Comparison of ENCODE assay signal across 9 cellular contexts in genomic region chr4:168859888-168860694, GRCh38.
DNase-seq lines count a peak whose midpoint lies in the region; ATAC-seq and TF ChIP-seq lines count a peak whose summit lies in the region.
"Had no signal": no experiment of that assay in that cellular context is flagged by ENCODE, and none has a peak within 500 bp of the region (broad histone marks: within the 10 kb centered on the region; RNA-seq: fewer than 3 reads in every experiment).

No MANE protein-coding gene starts in this region.

- H3K36me3 ChIP-seq in brain microvascular endothelial cell (replicated peaks) (peaks cover 10% of the 10 kb centered on the region), neuronal stem cell (replicated peaks in 1 of 2; ENCODE audit: control insufficient read depth in 2 of 2, insufficient read depth in 2 of 2, low read length in 2 of 2) (peaks cover 18 to 70% of the 10 kb centered on the region in 2 donors), mesendoderm (ENCODE audit: control insufficient read depth, insufficient read depth, low read length) (no peaks in the 10 kb centered on the region)

- H3K79me2 ChIP-seq in mesendoderm (ENCODE audit: control insufficient read depth, insufficient read depth, low read length) = no peaks in the 10 kb centered on the region

- no CpG with 5 or more reads among the region's 9 CpGs for WGBS in neuronal stem cell (ENCODE audit: extremely low coverage in 2 of 2, insufficient read length in 2 of 2, insufficient replicate concordance in 1 of 2), 2 donors
- no CpG with 5 or more reads among the region's 9 CpGs for WGBS in mesendoderm (ENCODE audit: extremely low coverage, insufficient coverage, low lambda C conversion rate)

- H2AK5ac ChIP-seq in neuronal stem cell (ENCODE audit: low read depth, low read length) (no peak overlapping the region), mesendoderm (ENCODE audit: low read length) (no peak overlapping the region)

- ATAC-seq in GM19397 (IDR thresholded peaks at IDR 0.05; ENCODE audit: unreplicated experiment) (peak; percentile 85), HG03025 (IDR thresholded peaks at IDR 0.05; ENCODE audit: low FRiP score, unreplicated experiment) (peak; percentile 87)
- peak; percentile 70 for ATAC-seq in stimulated activated memory B cell treated with anti-CD40 and anti-IgM and Interleukin-4, amounts not matched to agents 10 μg/mL and 1 μg/mL and 100 μg/mL, for 72 hours

- H2BK120ac ChIP-seq in neuronal stem cell (ENCODE audit: low read depth, low read length) = no peak overlapping the region
- H2BK120ac ChIP-seq in mesendoderm (ENCODE audit: low read depth, low read length) = no peak overlapping the region

- peak; percentile 25 for DNase-seq in brain microvascular endothelial cell
- no peak for DNase-seq in neuronal stem cell (ENCODE audit: low spot score)
- no peak for DNase-seq in mesendoderm
- no peak for DNase-seq in SW480 (ENCODE audit: low spot score)
- no peak for DNase-seq in stimulated activated CD4-positive, alpha-beta T cell treated with anti-CD3 and anti-CD28 coated beads, Interleukin-2, amount 100 ng/mL, for 48 hours
- DNase-seq: glutamatergic neuron had no signal

- H3K27ac ChIP-seq in brain microvascular endothelial cell (peak overlapping the region; percentile 39), neuronal stem cell (replicated peaks; ENCODE audit: low read length) (no peak overlapping the region), mesendoderm (ENCODE audit: low read depth, low read length) (no peak overlapping the region)

- peaks cover 0 to 7% of the 10 kb centered on the region in 2 donors for H3K4me1 ChIP-seq in neuronal stem cell (ENCODE audit: control insufficient read depth in 2 of 2, insufficient read depth in 1 of 2, low read depth in 1 of 2, low read length in 2 of 2)
- no peaks in the 10 kb centered on the region for H3K4me1 ChIP-seq in mesendoderm (ENCODE audit: control insufficient read depth, low read depth, low read length)

- H3K23ac ChIP-seq in neuronal stem cell (ENCODE audit: low read depth, low read length, poor library complexity) (no peak overlapping the region), mesendoderm (ENCODE audit: low read length) (no peak overlapping the region)

- H2AFZ ChIP-seq in neuronal stem cell (ENCODE audit: low read length) = no peak overlapping the region

- no peak overlapping the region for H3K4me3 Mint-ChIP-seq in stimulated activated memory B cell treated with anti-CD40 and anti-IgM and Interleukin-4, amounts not matched to agents 10 μg/mL and 1 μg/mL and 100 μg/mL, for 72 hours

- H4K8ac ChIP-seq in neuronal stem cell (ENCODE audit: low read depth, low read length) (no peak overlapping the region), mesendoderm (ENCODE audit: low read depth, low read length) (no peak overlapping the region)

- no peak overlapping the region for H3K14ac ChIP-seq in neuronal stem cell (ENCODE audit: low read length)

- H3K4me3 ChIP-seq in brain microvascular endothelial cell (ENCODE audit: low read depth, low read length) (no peak overlapping the region), neuronal stem cell (ENCODE audit: low read length in 2 of 2) (no peak overlapping the region), mesendoderm (ENCODE audit: low read length) (no peak overlapping the region)

- H2BK12ac ChIP-seq in neuronal stem cell (ENCODE audit: low read length) = no peak overlapping the region

- peaks cover 45% of the 10 kb centered on the region for H3K27me3 Mint-ChIP-seq in stimulated activated memory B cell treated with anti-CD40 and anti-IgM and Interleukin-4, amounts not matched to agents 10 μg/mL and 1 μg/mL and 100 μg/mL, for 72 hours

- in situ Hi-C loops in brain microvascular endothelial cell (cut with HindIII; ENCODE audit: low pct_ligation_motif_present, low sequenced_read_pairs) = no loop called here

- H3K27me3 ChIP-seq in brain microvascular endothelial cell (replicated peaks) (no peaks in the 10 kb centered on the region), neuronal stem cell (ENCODE audit: control insufficient read depth in 3 of 3, insufficient read depth in 3 of 3, low read depth in 1 of 3, low read length in 3 of 3) (no peaks in the 10 kb centered on the region), mesendoderm (ENCODE audit: insufficient read depth, low read length, poor library complexity) (no peaks in the 10 kb centered on the region)

- H3K4me1 Mint-ChIP-seq in stimulated activated memory B cell treated with anti-CD40 and anti-IgM and Interleukin-4, amounts not matched to agents 10 μg/mL and 1 μg/mL and 100 μg/mL, for 72 hours = peaks cover 7% of the 10 kb centered on the region

- H4K5ac ChIP-seq in mesendoderm (ENCODE audit: low read length) = no peak overlapping the region

- peaks cover 0 to 5% of the 10 kb centered on the region in 2 donors for H3K9me3 ChIP-seq in neuronal stem cell (replicated peaks in 1 of 2; ENCODE audit: control insufficient read depth in 2 of 2, insufficient read depth in 1 of 2, low read depth in 1 of 2, low read length in 2 of 2)

- H3K4ac ChIP-seq in neuronal stem cell (ENCODE audit: low read length) (no peak overlapping the region), mesendoderm (ENCODE audit: low read depth, low read length) (no peak overlapping the region)

- H3K9ac ChIP-seq in neuronal stem cell (ENCODE audit: low read depth, low read length, poor library complexity) (no peak overlapping the region), mesendoderm (ENCODE audit: low read length) (no peak overlapping the region)

- no peak overlapping the region for H3K18ac ChIP-seq in neuronal stem cell (ENCODE audit: low read length)
- H3K18ac ChIP-seq in mesendoderm (ENCODE audit: low read length) = no peak overlapping the region

- H3K9me3 Mint-ChIP-seq in stimulated activated memory B cell treated with anti-CD40 and anti-IgM and Interleukin-4, amounts not matched to agents 10 μg/mL and 1 μg/mL and 100 μg/mL, for 72 hours = no peaks in the 10 kb centered on the region

- H2BK15ac ChIP-seq in neuronal stem cell (ENCODE audit: low read length) = no peak overlapping the region
- H2BK15ac ChIP-seq in mesendoderm (replicated peaks; ENCODE audit: low read depth) = no peak overlapping the region

- H3K79me1 ChIP-seq in neuronal stem cell (ENCODE audit: low read depth, low read length) = peaks cover 4% of the 10 kb centered on the region
- H3K79me1 ChIP-seq in mesendoderm (ENCODE audit: low read length) = no peaks in the 10 kb centered on the region

- no peak overlapping the region for H3K27ac Mint-ChIP-seq in stimulated activated memory B cell treated with anti-CD40 and anti-IgM and Interleukin-4, amounts not matched to agents 10 μg/mL and 1 μg/mL and 100 μg/mL, for 72 hours

- H2BK5ac ChIP-seq in neuronal stem cell (ENCODE audit: low read length) = no peak overlapping the region
- no peak overlapping the region for H2BK5ac ChIP-seq in mesendoderm (ENCODE audit: low read length)

- no peak overlapping the region for H3K56ac ChIP-seq in mesendoderm (ENCODE audit: low read length)

- H3K36me3 Mint-ChIP-seq in stimulated activated memory B cell treated with anti-CD40 and anti-IgM and Interleukin-4, amounts not matched to agents 10 μg/mL and 1 μg/mL and 100 μg/mL, for 72 hours = no peaks in the 10 kb centered on the region

- no peak overlapping the region for H4K91ac ChIP-seq in neuronal stem cell (ENCODE audit: low read depth, low read length, poor library complexity)

- no peak for TF ChIP-seq CTCF in brain microvascular endothelial cell (IDR thresholded peaks at IDR 0.05; ENCODE audit: low read depth, low read length, missing control alignments)

- H3K4me2 ChIP-seq in neuronal stem cell (ENCODE audit: insufficient read depth, low read length, poor library complexity, severe bottlenecking) (no peak overlapping the region), mesendoderm (ENCODE audit: low read length) (no peak overlapping the region)
